Comparison of ENCODE assay signal across 8 cellular contexts in genomic region chr19:49689133-49690072, GRCh38. TPM values are rescaled to one million over a fixed set of nuclear protein-coding genes. Genes with fewer than 3 reads are reported as not detected.
DNase-seq lines count a peak whose midpoint lies in the region; ATAC-seq and TF ChIP-seq lines count a peak whose summit lies in the region.

ADM5 (plus strand) TSS chr19:49689594; CDS start chr19:49689838, 244 bp downstream.

- no peak for TF ChIP-seq POLR2A in right lobe of liver (IDR thresholded peaks at IDR 0.05)
- no peak for TF ChIP-seq POLR2A in stomach (IDR thresholded peaks at IDR 0.05)

- ATAC-seq in right lobe of liver (peak; percentile 61 to 69 (median 64)), HG02623 (IDR thresholded peaks at IDR 0.05; ENCODE audit: unreplicated experiment) (no peak)

- WGBS in right lobe of liver (ENCODE audit: insufficient coverage, low coverage, low lambda C conversion rate, missing lambda C conversion rate): 28% methylated on average over 18 of the region's 54 CpGs
- 24 to 36% (median 27%) methylated on average over 47 to 54 of the region's 54 CpGs for WGBS in stomach, 5 donors

- peak; percentile 49 for DNase-seq in stimulated activated CD4-positive, alpha-beta T cell treated with anti-CD3 and anti-CD28 coated beads, Interleukin-12 subunit alpha, Interleukin-12 subunit beta, amount 100 ng/mL, for 4 hours
- no peak for DNase-seq in stimulated activated CD4-positive, alpha-beta T cell treated with anti-CD3 and anti-CD28 coated beads, Interleukin-2, amount 100 ng/mL, for 48 hours
- DNase-seq in SHP77 (lab: John Stamatoyannopoulos, UW): peak; percentile 47 to 75
- no peak for DNase-seq in chondrocyte (ENCODE audit: low spot score)
- peak in 1 of 3 donors; percentile 71 for DNase-seq in right lobe of liver
- peak; percentile 77 for DNase-seq in stomach
- DNase-seq in GM19238 (ENCODE audit: insufficient read length, low spot score): no peak

- peaks cover 12% of the 10 kb centered on the region for H3K36me3 Mint-ChIP-seq in chondrocyte (ENCODE audit: low read depth)

- peak within 1 kb of the TSS; percentile 90 for H3K4me3 Mint-ChIP-seq in chondrocyte (ENCODE audit: unreplicated experiment)

- intact Hi-C loops in right lobe of liver (cut with DNase I) (loop anchor here in 1 of 2 donors (10.0 kb wide), 1 partner anchor 115 kb away; no protein-coding TSS in a partner anchor), stomach (cut with DNase I; ENCODE audit: low total_unique reads) (no loop called here)

- H3K27ac ChIP-seq in right lobe of liver: peak within 1 kb of the TSS in 2 of 3 donors; percentile 21 to 54
- H3K27ac ChIP-seq in stomach: peak within 1 kb of the TSS in 4 of 5 donors; percentile 33 to 76 (median 56)

- H3K9me3 ChIP-seq in right lobe of liver: no peaks in the 10 kb centered on the region
- H3K9me3 ChIP-seq in stomach: no peaks in the 10 kb centered on the region

- no peaks in the 10 kb centered on the region for H3K27me3 ChIP-seq in right lobe of liver
- peaks cover 0 to 40% (median 15%) of the 10 kb centered on the region in 3 donors for H3K27me3 ChIP-seq in stomach

- TF ChIP-seq EP300 in stomach (IDR thresholded peaks at IDR 0.05): no peak

- H3K4me1 ChIP-seq in right lobe of liver: peaks cover 0 to 17% (median 2%) of the 10 kb centered on the region in 4 donors
- H3K4me1 ChIP-seq in stomach: peaks cover 25 to 42% (median 29%) of the 10 kb centered on the region in 4 donors

- H3K27ac Mint-ChIP-seq in chondrocyte (ENCODE audit: unreplicated experiment): no peak within 1 kb of the TSS

- H3K9me3 Mint-ChIP-seq in chondrocyte (ENCODE audit: low read depth): no peaks in the 10 kb centered on the region

- no peaks in the 10 kb centered on the region for H3K27me3 Mint-ChIP-seq in chondrocyte (ENCODE audit: low read depth)

- H3K4me3 ChIP-seq in right lobe of liver (peak within 1 kb of the TSS; percentile 23 to 39 (median 24)), stomach (peak within 1 kb of the TSS; percentile 41 to 57 (median 50))

- H3K36me3 ChIP-seq in right lobe of liver (peaks cover 0 to 13% (median 4%) of the 10 kb centered on the region in 4 donors), stomach (peaks cover 30 to 44% (median 42%) of the 10 kb centered on the region in 4 donors)

- H3K4me1 Mint-ChIP-seq in chondrocyte (ENCODE audit: low read depth): peaks cover 28% of the 10 kb centered on the region

- TF ChIP-seq CTCF in chondrocyte (IDR thresholded peaks at IDR 0.05): peak; percentile 72
- peak; percentile 23 to 60 (median 56) for TF ChIP-seq CTCF in right lobe of liver (IDR thresholded peaks at IDR 0.05)
- TF ChIP-seq CTCF in stomach (IDR thresholded peaks at IDR 0.05): peak in 5 of 7 experiments; percentile 6 to 54 (median 41)

RNA-seq across cellular contexts. Expression of gene ADM5, which starts in this region (rescaled TPM):
- total RNA-seq in chondrocyte (0.49 to 1.4 TPM (median 0.52 TPM) in 3 replicates), right lobe of liver (under 1 TPM; 0.19 to 0.70 (median 0.51) TPM), stomach (1 to 10 TPM in 2 of 5 donors, not detected in 3; 1.1 to 1.7 TPM)
- polyA plus RNA-seq in stomach: 1 to 10 TPM in 1 of 3 donors, under 1 TPM in 2; 0.61 to 2.5 (median 1.00) TPM

Comparison
In these comparisons a context has a peak if more than half of its experiments do, and no peak if none do; other contexts are left out.
1. DNase-seq: peak in stimulated activated CD4-positive, alpha-beta T cell treated with anti-CD3 and anti-CD28 coated beads, Interleukin-12 subunit alpha, Interleukin-12 subunit beta, amount 100 ng/mL, for 4 hours (single experiment), SHP77 (2 of 2) and stomach (single experiment); none in stimulated activated CD4-positive, alpha-beta T cell treated with anti-CD3 and anti-CD28 coated beads, Interleukin-2, amount 100 ng/mL, for 48 hours (0 of 2), chondrocyte (single experiment) and GM19238 (single experiment).
2. Peak in ATAC-seq, H3K4me3 ChIP-seq and H3K27ac ChIP-seq in right lobe of liver; RNA of the gene not detected or under 1 TPM.
3. Peak in every context shown above with its lines, with median percentiles within 50 percentile points of each other: CTCF ChIP-seq.